ENCODE assay signal across 1 cellular context in the genomic region with DNA sequence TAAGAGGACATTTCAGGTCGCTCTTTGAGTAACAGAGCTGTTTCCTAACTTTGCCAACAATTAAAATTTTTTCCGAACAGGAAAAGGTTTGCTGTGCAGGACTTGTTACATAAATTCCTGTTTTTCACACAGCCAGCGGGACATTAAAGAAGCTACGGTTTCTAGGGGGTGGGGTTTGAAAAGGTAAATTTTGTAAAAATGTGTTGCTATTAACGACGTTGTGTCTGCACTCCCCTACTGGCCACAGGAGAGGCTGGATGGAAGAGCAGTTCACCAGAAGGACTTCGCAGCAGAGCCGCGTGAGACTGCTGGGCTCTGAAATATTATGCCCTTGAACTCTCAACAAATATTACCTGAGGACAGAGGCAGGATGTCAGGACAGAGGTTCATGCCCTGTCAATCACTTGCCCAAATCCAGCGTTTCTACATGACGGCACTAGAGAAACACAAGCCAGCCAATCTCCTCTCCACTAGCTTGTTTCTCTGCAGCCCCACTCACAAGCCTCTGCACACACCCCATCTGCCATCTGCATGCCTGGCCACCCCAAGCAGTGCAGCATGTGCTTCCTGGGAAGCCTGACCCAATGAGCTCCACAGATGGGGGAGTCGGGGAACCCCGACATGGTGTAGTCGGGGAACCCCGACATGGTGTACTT.
TF ChIP-seq lines count a peak whose summit lies in the region.

No MANE protein-coding gene starts in this region.

TF ChIP-seq in HepG2, 621 proteins besides CTCF, POLR2A, EP300 and RAD21 (continued from another document and continues in another):
- TF ChIP-seq ZNF407 (CRISPR knock-in tag; IDR thresholded peaks at IDR 0.05; ENCODE audit: not compliant biosample characterization) (no peak), ATAD3A (CRISPR knock-in tag; IDR thresholded peaks at IDR 0.05) (no peak), ZNF547 (CRISPR knock-in tag; IDR thresholded peaks at IDR 0.05) (0 out of 2 replicates have a peak, but pooled peaks have one; percentile 20), ZKSCAN8 (CRISPR knock-in tag; IDR thresholded peaks at IDR 0.05; ENCODE audit: borderline replicate concordance) (0 out of 2 replicates have a peak, but pooled peaks have one; percentile 35), ZFP36 (IDR thresholded peaks at IDR 0.05; ENCODE audit: borderline replicate concordance, low read depth, low read length, partially characterized antibody) (no peak), ZNF841 (CRISPR knock-in tag; IDR thresholded peaks at IDR 0.05; ENCODE audit: borderline replicate concordance) (no peak), ZNF275 (CRISPR knock-in tag; IDR thresholded peaks at IDR 0.05; ENCODE audit: borderline replicate concordance) (no peak), ZNF441 (CRISPR knock-in tag; IDR thresholded peaks at IDR 0.05; ENCODE audit: borderline replicate concordance) (no peak; the same call in 1 of the 2 replicates), ZBTB39 (CRISPR knock-in tag; IDR thresholded peaks at IDR 0.05) (0 out of 2 replicates have a peak, but pooled peaks have one; percentile 32), RFXANK (CRISPR knock-in tag; IDR thresholded peaks at IDR 0.05) (no peak), ZNF709 (CRISPR knock-in tag; IDR thresholded peaks at IDR 0.05) (0 out of 2 replicates have a peak, but pooled peaks have one; percentile 29), KLF6 (CRISPR knock-in tag; IDR thresholded peaks at IDR 0.05) (0 out of 2 replicates have a peak, but pooled peaks have one; percentile 37), MXI1 (IDR thresholded peaks at IDR 0.05; ENCODE audit: borderline replicate concordance, low read depth, low read length) (peak; percentile 33; the same call in 1 of the 3 replicates), ZNF772 (CRISPR knock-in tag; IDR thresholded peaks at IDR 0.05) (0 out of 2 replicates have a peak, but pooled peaks have one; percentile 38), ELF4 (CRISPR knock-in tag; IDR thresholded peaks at IDR 0.05; ENCODE audit: borderline replicate concordance) (no peak), MXD4 (CRISPR knock-in tag; IDR thresholded peaks at IDR 0.05) (no peak), ZNF558 (CRISPR knock-in tag; IDR thresholded peaks at IDR 0.05; ENCODE audit: borderline replicate concordance) (no peak), ZNF776 (CRISPR knock-in tag; IDR thresholded peaks at IDR 0.05) (no peak), DPF2 (CRISPR knock-in tag; IDR thresholded peaks at IDR 0.05; ENCODE audit: borderline replicate concordance, low read depth) (peak; percentile 48; the same call in 1 of the 2 replicates), U2AF2 (IDR thresholded peaks at IDR 0.05; ENCODE audit: low read depth, low read length) (no peak), SAP130 (CRISPR knock-in tag; IDR thresholded peaks at IDR 0.05; ENCODE audit: low read depth) (peak; percentile 84), JDP2 (CRISPR knock-in tag; IDR thresholded peaks at IDR 0.05; ENCODE audit: borderline replicate concordance) (no peak), ZNF503 (CRISPR knock-in tag; IDR thresholded peaks at IDR 0.05) (no peak; the same call in 1 of the 2 replicates), ATRX (CRISPR knock-in tag; IDR thresholded peaks at IDR 0.05; ENCODE audit: borderline replicate concordance) (no peak), ZNF724P (CRISPR knock-in tag; IDR thresholded peaks at IDR 0.05; ENCODE audit: borderline replicate concordance) (no peak), HOXA5 (CRISPR knock-in tag; IDR thresholded peaks at IDR 0.05) (no peak), NFE2L2 (IDR thresholded peaks at IDR 0.05; ENCODE audit: low read length) (no peak)
- TF ChIP-seq, protein P1, sequence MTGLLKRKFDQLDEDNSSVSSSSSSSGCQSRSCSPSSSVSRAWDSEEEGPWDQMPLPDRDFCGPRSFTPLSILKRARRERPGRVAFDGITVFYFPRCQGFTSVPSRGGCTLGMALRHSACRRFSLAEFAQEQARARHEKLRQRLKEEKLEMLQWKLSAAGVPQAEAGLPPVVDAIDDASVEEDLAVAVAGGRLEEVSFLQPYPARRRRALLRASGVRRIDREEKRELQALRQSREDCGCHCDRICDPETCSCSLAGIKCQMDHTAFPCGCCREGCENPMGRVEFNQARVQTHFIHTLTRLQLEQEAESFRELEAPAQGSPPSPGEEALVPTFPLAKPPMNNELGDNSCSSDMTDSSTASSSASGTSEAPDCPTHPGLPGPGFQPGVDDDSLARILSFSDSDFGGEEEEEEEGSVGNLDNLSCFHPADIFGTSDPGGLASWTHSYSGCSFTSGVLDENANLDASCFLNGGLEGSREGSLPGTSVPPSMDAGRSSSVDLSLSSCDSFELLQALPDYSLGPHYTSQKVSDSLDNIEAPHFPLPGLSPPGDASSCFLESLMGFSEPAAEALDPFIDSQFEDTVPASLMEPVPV (CRISPR knock-in tag; IDR thresholded peaks at IDR 0.05): no peak
- TF ChIP-seq, protein P2, sequence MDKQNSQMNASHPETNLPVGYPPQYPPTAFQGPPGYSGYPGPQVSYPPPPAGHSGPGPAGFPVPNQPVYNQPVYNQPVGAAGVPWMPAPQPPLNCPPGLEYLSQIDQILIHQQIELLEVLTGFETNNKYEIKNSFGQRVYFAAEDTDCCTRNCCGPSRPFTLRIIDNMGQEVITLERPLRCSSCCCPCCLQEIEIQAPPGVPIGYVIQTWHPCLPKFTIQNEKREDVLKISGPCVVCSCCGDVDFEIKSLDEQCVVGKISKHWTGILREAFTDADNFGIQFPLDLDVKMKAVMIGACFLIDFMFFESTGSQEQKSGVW (CRISPR knock-in tag; IDR thresholded peaks at IDR 0.05; ENCODE audit: borderline replicate concordance): no peak
- TF ChIP-seq, protein P3, sequence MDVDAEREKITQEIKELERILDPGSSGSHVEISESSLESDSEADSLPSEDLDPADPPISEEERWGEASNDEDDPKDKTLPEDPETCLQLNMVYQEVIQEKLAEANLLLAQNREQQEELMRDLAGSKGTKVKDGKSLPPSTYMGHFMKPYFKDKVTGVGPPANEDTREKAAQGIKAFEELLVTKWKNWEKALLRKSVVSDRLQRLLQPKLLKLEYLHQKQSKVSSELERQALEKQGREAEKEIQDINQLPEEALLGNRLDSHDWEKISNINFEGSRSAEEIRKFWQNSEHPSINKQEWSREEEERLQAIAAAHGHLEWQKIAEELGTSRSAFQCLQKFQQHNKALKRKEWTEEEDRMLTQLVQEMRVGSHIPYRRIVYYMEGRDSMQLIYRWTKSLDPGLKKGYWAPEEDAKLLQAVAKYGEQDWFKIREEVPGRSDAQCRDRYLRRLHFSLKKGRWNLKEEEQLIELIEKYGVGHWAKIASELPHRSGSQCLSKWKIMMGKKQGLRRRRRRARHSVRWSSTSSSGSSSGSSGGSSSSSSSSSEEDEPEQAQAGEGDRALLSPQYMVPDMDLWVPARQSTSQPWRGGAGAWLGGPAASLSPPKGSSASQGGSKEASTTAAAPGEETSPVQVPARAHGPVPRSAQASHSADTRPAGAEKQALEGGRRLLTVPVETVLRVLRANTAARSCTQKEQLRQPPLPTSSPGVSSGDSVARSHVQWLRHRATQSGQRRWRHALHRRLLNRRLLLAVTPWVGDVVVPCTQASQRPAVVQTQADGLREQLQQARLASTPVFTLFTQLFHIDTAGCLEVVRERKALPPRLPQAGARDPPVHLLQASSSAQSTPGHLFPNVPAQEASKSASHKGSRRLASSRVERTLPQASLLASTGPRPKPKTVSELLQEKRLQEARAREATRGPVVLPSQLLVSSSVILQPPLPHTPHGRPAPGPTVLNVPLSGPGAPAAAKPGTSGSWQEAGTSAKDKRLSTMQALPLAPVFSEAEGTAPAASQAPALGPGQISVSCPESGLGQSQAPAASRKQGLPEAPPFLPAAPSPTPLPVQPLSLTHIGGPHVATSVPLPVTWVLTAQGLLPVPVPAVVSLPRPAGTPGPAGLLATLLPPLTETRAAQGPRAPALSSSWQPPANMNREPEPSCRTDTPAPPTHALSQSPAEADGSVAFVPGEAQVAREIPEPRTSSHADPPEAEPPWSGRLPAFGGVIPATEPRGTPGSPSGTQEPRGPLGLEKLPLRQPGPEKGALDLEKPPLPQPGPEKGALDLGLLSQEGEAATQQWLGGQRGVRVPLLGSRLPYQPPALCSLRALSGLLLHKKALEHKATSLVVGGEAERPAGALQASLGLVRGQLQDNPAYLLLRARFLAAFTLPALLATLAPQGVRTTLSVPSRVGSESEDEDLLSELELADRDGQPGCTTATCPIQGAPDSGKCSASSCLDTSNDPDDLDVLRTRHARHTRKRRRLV (CRISPR knock-in tag; IDR thresholded peaks at IDR 0.05): no peak
